Comparison of ENCODE assay signal across 2 cellular contexts in genomic region chr10:6247041-6247712, GRCh38.
TF ChIP-seq lines count a peak whose summit lies in the region.

No MANE protein-coding gene starts in this region.

TF ChIP-seq in IMR-90, 13 proteins besides CTCF, POLR2A, EP300 and RAD21:
- TF ChIP-seq CEBPB (IDR thresholded peaks at IDR 0.05; ENCODE audit: low read depth, low read length): no peak
- no peak for TF ChIP-seq CHD1 (IDR thresholded peaks at IDR 0.05; ENCODE audit: low read depth, low read length)
- TF ChIP-seq RCOR1 (IDR thresholded peaks at IDR 0.05; ENCODE audit: insufficient replicate concordance, low read length): no peak
- TF ChIP-seq MAZ (IDR thresholded peaks at IDR 0.05; ENCODE audit: borderline replicate concordance, low read depth, low read length): no peak
- no peak for TF ChIP-seq MAFK (IDR thresholded peaks at IDR 0.05; ENCODE audit: low read depth, low read length)
- TF ChIP-seq SMC3 (IDR thresholded peaks at IDR 0.05; ENCODE audit: low read depth, low read length): no peak
- TF ChIP-seq USF2 (IDR thresholded peaks at IDR 0.05; ENCODE audit: low read depth, low read length): no peak

TF ChIP-seq in endothelial cell of umbilical vein, 7 proteins besides CTCF, POLR2A, EP300 and RAD21:
- TF ChIP-seq GATA2 (IDR thresholded peaks at IDR 0.05; ENCODE audit: insufficient read depth, insufficient read length, low read depth, low read length) (no peak), EZH2 (IDR thresholded peaks at IDR 0.05; ENCODE audit: borderline replicate concordance, low read depth, low read length, severe bottlenecking) (no peak), FOS (IDR thresholded peaks at IDR 0.05; ENCODE audit: borderline replicate concordance, insufficient read depth, low read length) (no peak), POLR2AphosphoS5 (IDR thresholded peaks at IDR 0.05; ENCODE audit: insufficient read depth, low read depth, low read length) (no peak), JUN (IDR thresholded peaks at IDR 0.05; ENCODE audit: borderline replicate concordance, insufficient read depth, insufficient read length, low read depth) (no peak), MAX (IDR thresholded peaks at IDR 0.05; ENCODE audit: insufficient read depth, insufficient read length) (no peak), MYC (IDR thresholded peaks at IDR 0.05; ENCODE audit: low read depth, low read length) (no peak)
TF ChIP-seq in endothelial cell of umbilical vein: peak in this region for 0.
